ENCODE assay signal across 1 cellular context in genomic region chr5:177447611-177448243, GRCh38.
TF ChIP-seq lines count a peak whose summit lies in the region.

No MANE protein-coding gene starts in this region.

TF ChIP-seq in HepG2, 621 proteins besides CTCF, POLR2A, EP300 and RAD21 (continued from another document and continues in another):
- TF ChIP-seq, protein P1, sequence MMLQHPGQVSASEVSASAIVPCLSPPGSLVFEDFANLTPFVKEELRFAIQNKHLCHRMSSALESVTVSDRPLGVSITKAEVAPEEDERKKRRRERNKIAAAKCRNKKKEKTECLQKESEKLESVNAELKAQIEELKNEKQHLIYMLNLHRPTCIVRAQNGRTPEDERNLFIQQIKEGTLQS (CRISPR knock-in tag; IDR thresholded peaks at IDR 0.05): peak; percentile 54; the same call in 1 of the 2 replicates
- no peak for TF ChIP-seq ONECUT2 (CRISPR knock-in tag; IDR thresholded peaks at IDR 0.05)
- no peak for TF ChIP-seq HOXA7 (CRISPR knock-in tag; IDR thresholded peaks at IDR 0.05)
- TF ChIP-seq ZNF747 (CRISPR knock-in tag; IDR thresholded peaks at IDR 0.05; ENCODE audit: borderline replicate concordance): peak; percentile 74; the same call in 1 of the 2 replicates
- no peak for TF ChIP-seq ZBTB7A (CRISPR knock-in tag; IDR thresholded peaks at IDR 0.05)
- TF ChIP-seq ZNF441 (CRISPR knock-in tag; IDR thresholded peaks at IDR 0.05; ENCODE audit: borderline replicate concordance): peak; percentile 61; the same call in 1 of the 2 replicates
- TF ChIP-seq, protein P2, sequence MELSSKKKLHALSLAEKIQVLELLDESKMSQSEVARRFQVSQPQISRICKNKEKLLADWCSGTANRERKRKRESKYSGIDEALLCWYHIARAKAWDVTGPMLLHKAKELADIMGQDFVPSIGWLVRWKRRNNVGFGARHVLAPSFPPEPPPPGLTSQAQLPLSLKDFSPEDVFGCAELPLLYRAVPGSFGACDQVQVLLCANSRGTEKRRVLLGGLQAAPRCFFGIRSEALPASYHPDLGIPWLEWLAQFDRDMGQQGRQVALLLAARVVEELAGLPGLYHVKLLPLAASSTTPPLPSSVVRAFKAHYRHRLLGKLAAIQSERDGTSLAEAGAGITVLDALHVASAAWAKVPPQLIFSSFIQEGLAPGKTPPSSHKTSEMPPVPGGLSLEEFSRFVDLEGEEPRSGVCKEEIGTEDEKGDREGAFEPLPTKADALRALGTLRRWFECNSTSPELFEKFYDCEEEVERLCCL (CRISPR knock-in tag; IDR thresholded peaks at IDR 0.05; ENCODE audit: borderline replicate concordance): no peak
- no peak for TF ChIP-seq ZNF781 (CRISPR knock-in tag; IDR thresholded peaks at IDR 0.05; ENCODE audit: borderline replicate concordance, not compliant biosample characterization)
- TF ChIP-seq ZNF678 (CRISPR knock-in tag; IDR thresholded peaks at IDR 0.05): no peak
- no peak for TF ChIP-seq ZNF264 (CRISPR knock-in tag; IDR thresholded peaks at IDR 0.05)
- no peak for TF ChIP-seq ZNF367 (CRISPR knock-in tag; IDR thresholded peaks at IDR 0.05; ENCODE audit: borderline replicate concordance)
- TF ChIP-seq SIN3A (IDR thresholded peaks at IDR 0.05; ENCODE audit: borderline replicate concordance, low read depth, low read length): peak; percentile 67; the same call in 1 of the 2 replicates
- TF ChIP-seq GABPB1 (CRISPR knock-in tag; IDR thresholded peaks at IDR 0.05): peak; percentile 74
- no peak for TF ChIP-seq MBD4 (IDR thresholded peaks at IDR 0.05; ENCODE audit: borderline replicate concordance, low read length)
- TF ChIP-seq TBX2 (CRISPR knock-in tag; IDR thresholded peaks at IDR 0.05; ENCODE audit: borderline replicate concordance): peak; percentile 62; the same call in 1 of the 2 replicates
- no peak for TF ChIP-seq ZNF34 (CRISPR knock-in tag; IDR thresholded peaks at IDR 0.05; ENCODE audit: borderline replicate concordance)
- TF ChIP-seq ZNF496 (CRISPR knock-in tag; IDR thresholded peaks at IDR 0.05; ENCODE audit: insufficient replicate concordance): no peak
- no peak for TF ChIP-seq ATF7 (IDR thresholded peaks at IDR 0.05)
- TF ChIP-seq ATF7 (CRISPR knock-in tag; IDR thresholded peaks at IDR 0.05): 0 out of 2 replicates have a peak, but pooled peaks have one; percentile 58
- TF ChIP-seq ATRX (CRISPR knock-in tag; IDR thresholded peaks at IDR 0.05; ENCODE audit: borderline replicate concordance): no peak
- TF ChIP-seq ARNTL (CRISPR knock-in tag; IDR thresholded peaks at IDR 0.05): 0 out of 2 replicates have a peak, but pooled peaks have one; percentile 40
- TF ChIP-seq PRDM4 (CRISPR knock-in tag; IDR thresholded peaks at IDR 0.05; ENCODE audit: borderline replicate concordance): no peak
- TF ChIP-seq ZNF484 (CRISPR knock-in tag; IDR thresholded peaks at IDR 0.05; ENCODE audit: borderline replicate concordance, low read depth): no peak
- TF ChIP-seq ZNF275 (CRISPR knock-in tag; IDR thresholded peaks at IDR 0.05; ENCODE audit: borderline replicate concordance): no peak
- no peak for TF ChIP-seq CCDC6 (CRISPR knock-in tag; IDR thresholded peaks at IDR 0.05)
- TF ChIP-seq DMAP1 (CRISPR knock-in tag; IDR thresholded peaks at IDR 0.05): peak; percentile 89
- TF ChIP-seq ZNF430 (CRISPR knock-in tag; IDR thresholded peaks at IDR 0.05): peak; percentile 62; the same call in 1 of the 2 replicates
- TF ChIP-seq NFRKB (IDR thresholded peaks at IDR 0.05): no peak
- no peak for TF ChIP-seq RORA (CRISPR knock-in tag; IDR thresholded peaks at IDR 0.05)
- TF ChIP-seq ZNF577 (CRISPR knock-in tag; IDR thresholded peaks at IDR 0.05; ENCODE audit: borderline replicate concordance, low read depth): no peak
- no peak for TF ChIP-seq NCOR1 (IDR thresholded peaks at IDR 0.05; ENCODE audit: borderline replicate concordance, low read length)
- TF ChIP-seq, protein P3, sequence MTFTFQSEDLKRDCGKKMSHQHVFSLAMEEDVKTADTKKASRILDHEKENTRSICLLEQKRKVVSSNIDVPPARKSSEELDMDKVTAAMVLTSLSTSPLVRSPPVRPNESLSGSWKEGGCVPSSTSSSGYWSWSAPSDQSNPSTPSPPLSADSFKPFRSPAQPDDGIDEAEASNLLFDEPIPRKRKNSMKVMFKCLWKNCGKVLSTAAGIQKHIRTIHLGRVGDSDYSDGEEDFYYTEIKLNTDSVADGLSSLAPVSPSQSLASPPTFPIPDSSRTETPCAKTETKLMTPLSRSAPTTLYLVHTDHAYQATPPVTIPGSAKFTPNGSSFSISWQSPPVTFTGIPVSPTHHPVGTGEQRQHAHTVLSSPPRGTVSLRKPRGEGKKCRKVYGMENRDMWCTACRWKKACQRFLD (CRISPR knock-in tag; IDR thresholded peaks at IDR 0.05; ENCODE audit: borderline replicate concordance): no peak
- no peak for TF ChIP-seq GABPA (IDR thresholded peaks at IDR 0.05; ENCODE audit: low read depth, low read length)
- TF ChIP-seq GABPA (CRISPR knock-in tag; IDR thresholded peaks at IDR 0.05; ENCODE audit: low read depth): peak; percentile 29; the same call in 1 of the 2 replicates
- no peak for TF ChIP-seq KDM5A (IDR thresholded peaks at IDR 0.05; ENCODE audit: borderline replicate concordance, low read length)
- no peak for TF ChIP-seq PAWR (CRISPR knock-in tag; IDR thresholded peaks at IDR 0.05; ENCODE audit: borderline replicate concordance)
- no peak for TF ChIP-seq ZNF629 (CRISPR knock-in tag; conservative IDR thresholded peaks at IDR 0.05)
- TF ChIP-seq YY1 (IDR thresholded peaks at IDR 0.05; ENCODE audit: insufficient read depth, insufficient replicate concordance, low read depth, low read length): no peak
- TF ChIP-seq AKNA (CRISPR knock-in tag; IDR thresholded peaks at IDR 0.05; ENCODE audit: borderline replicate concordance): no peak
- TF ChIP-seq GATAD1 (CRISPR knock-in tag; IDR thresholded peaks at IDR 0.05): peak; percentile 63; the same call in 1 of the 2 replicates
- no peak for TF ChIP-seq KDM1A (CRISPR knock-in tag; IDR thresholded peaks at IDR 0.05)
- TF ChIP-seq HNRNPK (IDR thresholded peaks at IDR 0.05; ENCODE audit: low read depth, low read length, poor library complexity, severe bottlenecking): no peak
- TF ChIP-seq ZNF891 (CRISPR knock-in tag; IDR thresholded peaks at IDR 0.05): 0 out of 2 replicates have a peak, but pooled peaks have one; percentile 32
- no peak for TF ChIP-seq ZNF337 (CRISPR knock-in tag; IDR thresholded peaks at IDR 0.05; ENCODE audit: borderline replicate concordance, low read depth)
- TF ChIP-seq, protein P4, sequence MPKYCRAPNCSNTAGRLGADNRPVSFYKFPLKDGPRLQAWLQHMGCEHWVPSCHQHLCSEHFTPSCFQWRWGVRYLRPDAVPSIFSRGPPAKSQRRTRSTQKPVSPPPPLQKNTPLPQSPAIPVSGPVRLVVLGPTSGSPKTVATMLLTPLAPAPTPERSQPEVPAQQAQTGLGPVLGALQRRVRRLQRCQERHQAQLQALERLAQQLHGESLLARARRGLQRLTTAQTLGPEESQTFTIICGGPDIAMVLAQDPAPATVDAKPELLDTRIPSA (CRISPR knock-in tag; IDR thresholded peaks at IDR 0.05; ENCODE audit: borderline replicate concordance): no peak
- TF ChIP-seq, protein P5, sequence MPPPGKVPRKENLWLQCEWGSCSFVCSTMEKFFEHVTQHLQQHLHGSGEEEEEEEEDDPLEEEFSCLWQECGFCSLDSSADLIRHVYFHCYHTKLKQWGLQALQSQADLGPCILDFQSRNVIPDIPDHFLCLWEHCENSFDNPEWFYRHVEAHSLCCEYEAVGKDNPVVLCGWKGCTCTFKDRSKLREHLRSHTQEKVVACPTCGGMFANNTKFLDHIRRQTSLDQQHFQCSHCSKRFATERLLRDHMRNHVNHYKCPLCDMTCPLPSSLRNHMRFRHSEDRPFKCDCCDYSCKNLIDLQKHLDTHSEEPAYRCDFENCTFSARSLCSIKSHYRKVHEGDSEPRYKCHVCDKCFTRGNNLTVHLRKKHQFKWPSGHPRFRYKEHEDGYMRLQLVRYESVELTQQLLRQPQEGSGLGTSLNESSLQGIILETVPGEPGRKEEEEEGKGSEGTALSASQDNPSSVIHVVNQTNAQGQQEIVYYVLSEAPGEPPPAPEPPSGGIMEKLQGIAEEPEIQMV (CRISPR knock-in tag; IDR thresholded peaks at IDR 0.05; ENCODE audit: low read depth): peak; percentile 90
- TF ChIP-seq CSRNP2 (CRISPR knock-in tag; conservative IDR thresholded peaks at IDR 0.05; ENCODE audit: low read depth): no peak
- TF ChIP-seq EZH2 (conservative IDR thresholded peaks at IDR 0.05; ENCODE audit: low read depth, low read length): no peak
- TF ChIP-seq ZNF510 (CRISPR knock-in tag; IDR thresholded peaks at IDR 0.05; ENCODE audit: low read depth): peak; percentile 74; the same call in 1 of the 2 replicates
- no peak for TF ChIP-seq HOMEZ (CRISPR knock-in tag; IDR thresholded peaks at IDR 0.05; ENCODE audit: low read depth)
